ENCODE assay signal across 1 cellular context in genomic region chr6:169158750-169159149, GRCh38.
TF ChIP-seq lines count a peak whose summit lies in the region.

No MANE protein-coding gene starts in this region.

TF ChIP-seq in GM23338, 12 proteins besides CTCF, POLR2A, EP300 and RAD21 (continued from another document):
- TF ChIP-seq ZNF462 (CRISPR knock-in tag; IDR thresholded peaks at IDR 0.05) (no peak), EZH2 (IDR thresholded peaks at IDR 0.05; ENCODE audit: low read depth, unreplicated experiment) (no peak), STAT1 (IDR thresholded peaks at IDR 0.05; ENCODE audit: unreplicated experiment) (no peak), ETS1 (IDR thresholded peaks at IDR 0.05) (no peak)
